Comparison of ENCODE assay signal across 18 cellular contexts in the genomic region with DNA sequence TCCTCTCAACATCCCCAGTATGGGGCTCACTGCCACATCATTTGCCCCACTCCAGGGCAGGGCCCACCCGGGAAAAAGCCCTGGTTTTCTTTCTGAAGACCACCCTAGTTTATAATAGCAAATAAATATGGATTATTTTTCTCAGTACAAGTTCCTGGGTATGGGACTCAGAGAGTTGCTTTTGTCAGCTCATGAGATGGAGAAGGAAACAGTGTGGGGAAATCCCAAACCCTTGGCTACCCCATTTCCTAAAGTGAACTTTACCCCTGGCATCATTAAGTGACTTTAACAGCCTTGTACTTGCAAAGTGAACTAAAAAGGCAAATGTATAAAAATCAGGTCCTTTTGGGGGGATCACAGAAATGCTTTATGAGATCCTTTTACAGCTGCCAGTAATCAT.
DNase-seq lines count a peak whose midpoint lies in the region; ATAC-seq, FAIRE-seq and TF ChIP-seq lines count a peak whose summit lies in the region.
"Had no signal": no experiment of that assay in that cellular context is flagged by ENCODE, and none has a peak within 500 bp of the region (broad histone marks: within the 10 kb centered on the region; RNA-seq: fewer than 3 reads in every experiment).

No MANE protein-coding gene starts in this region.

- no peaks in the 10 kb centered on the region for H3K27me3 ChIP-seq in hepatocyte
- H3K27me3 ChIP-seq in pancreas, result no peaks in the 10 kb centered on the region
- no peaks in the 10 kb centered on the region for H3K27me3 ChIP-seq in subcutaneous abdominal adipose tissue (ENCODE audit: control insufficient read depth in 5 of 5, insufficient read depth in 4 of 5, low read length in 5 of 5)
- no peaks in the 10 kb centered on the region for H3K27me3 ChIP-seq in spleen (replicated peaks in 1 of 7)
- no peaks in the 10 kb centered on the region for H3K27me3 ChIP-seq in uterus
- no peaks in the 10 kb centered on the region for H3K27me3 ChIP-seq in lower lobe of right lung (ENCODE audit: low read depth)
- H3K27me3 ChIP-seq in smooth muscle cell (ENCODE audit: low read depth), result no peaks in the 10 kb centered on the region
- H3K27me3 ChIP-seq: BLaER1 treated with 17β-estradiol and CSF1 and Interleukin-3, amounts not matched to agents 10 nM and 100 nM; SJSA1 had no signal

- H3K9ac ChIP-seq in subcutaneous abdominal adipose tissue (ENCODE audit: low read length in 5 of 5), result no peak overlapping the region
- no peak overlapping the region for H3K9ac ChIP-seq in smooth muscle cell (ENCODE audit: low read depth)
- H3K9ac ChIP-seq: KMS-11 had no signal

- no peak overlapping the region for H2AFZ ChIP-seq in hepatocyte
- H2AFZ ChIP-seq in smooth muscle cell (ENCODE audit: low read depth), result no peak overlapping the region

- TF ChIP-seq CTCF in VCaP (conservative IDR thresholded peaks at IDR 0.05) (no peak), hepatocyte (IDR thresholded peaks at IDR 0.05; ENCODE audit: poor library complexity) (no peak), pancreas (IDR thresholded peaks at IDR 0.05) (no peak), spleen (IDR thresholded peaks at IDR 0.05 in 8 of 11, conservative IDR thresholded peaks at IDR 0.05 in 3 of 11) (no peak), uterus (IDR thresholded peaks at IDR 0.05) (no peak), lower lobe of right lung (IDR thresholded peaks at IDR 0.05) (no peak), smooth muscle cell (IDR thresholded peaks at IDR 0.05; ENCODE audit: borderline replicate concordance, insufficient read depth, poor library complexity, severe bottlenecking) (no peak)

- no peaks in the 10 kb centered on the region for H3K36me3 ChIP-seq in hepatocyte (replicated peaks; ENCODE audit: insufficient read depth, low read depth)
- H3K36me3 ChIP-seq in pancreas, result no peaks in the 10 kb centered on the region
- no peaks in the 10 kb centered on the region for H3K36me3 ChIP-seq in subcutaneous abdominal adipose tissue (ENCODE audit: control insufficient read depth in 5 of 5, insufficient read depth in 5 of 5, low read length in 5 of 5)
- no peaks in the 10 kb centered on the region for H3K36me3 ChIP-seq in spleen
- no peaks in the 10 kb centered on the region for H3K36me3 ChIP-seq in uterus
- H3K36me3 ChIP-seq in lower lobe of right lung, result no peaks in the 10 kb centered on the region
- H3K36me3 ChIP-seq in smooth muscle cell (ENCODE audit: low read depth), result no peaks in the 10 kb centered on the region
- H3K36me3 ChIP-seq: BLaER1 treated with 17β-estradiol and CSF1 and Interleukin-3, amounts not matched to agents 10 nM and 100 nM; SJSA1 had no signal

- intact Hi-C loops in pancreas (cut with DNase I) (no loop called here), spleen (cut with DNase I; ENCODE audit: low total_unique reads) (no loop called here), uterus (cut with DNase I; ENCODE audit: low total_unique reads) (no loop called here), lower lobe of right lung (cut with DNase I) (no loop called here)

- ATAC-seq in pancreas (peak; percentile 6 to 60 (median 36)), lower lobe of right lung (no peak)

- no peak for FAIRE-seq in pancreas (lab: Jason Lieb, UNC)
- FAIRE-seq: D721Med, GM12891 had no signal

- H3K4me3 ChIP-seq in hepatocyte, result no peak overlapping the region
- H3K4me3 ChIP-seq in pancreas, result no peak overlapping the region
- H3K4me3 ChIP-seq in subcutaneous abdominal adipose tissue (ENCODE audit: low read depth in 1 of 5, low read length in 5 of 5), result no peak overlapping the region
- H3K4me3 ChIP-seq in spleen, result no peak overlapping the region
- H3K4me3 ChIP-seq in uterus, result no peak overlapping the region
- no peak overlapping the region for H3K4me3 ChIP-seq in lower lobe of right lung
- H3K4me3 ChIP-seq in smooth muscle cell, result no peak overlapping the region
- H3K4me3 ChIP-seq: BLaER1 treated with 17β-estradiol and CSF1 and Interleukin-3, amounts not matched to agents 10 nM and 100 nM; SJSA1 had no signal

- H4K20me1 ChIP-seq in hepatocyte (ENCODE audit: insufficient read depth, poor library complexity, severe bottlenecking) (no peaks in the 10 kb centered on the region), smooth muscle cell (ENCODE audit: low read depth) (no peaks in the 10 kb centered on the region)
- H4K20me1 ChIP-seq: BLaER1 treated with 17β-estradiol and CSF1 and Interleukin-3, amounts not matched to agents 10 nM and 100 nM had no signal

- H3K79me2 ChIP-seq in hepatocyte (no peaks in the 10 kb centered on the region), smooth muscle cell (ENCODE audit: low read depth) (no peaks in the 10 kb centered on the region)

- TF ChIP-seq POLR2A in spleen (IDR thresholded peaks at IDR 0.05) (no peak), uterus (IDR thresholded peaks at IDR 0.05) (no peak)

- DNase-seq in hepatocyte (ENCODE audit: low spot score) (no peak), pancreas (no peak), spleen (no peak), uterus (no peak), lower lobe of right lung (no peak), smooth muscle cell (lab: John Stamatoyannopoulos, UW; ENCODE audit: unreplicated experiment) (no peak)
- DNase-seq: CD8-positive, alpha-beta memory T cell; NCI-H1417 treated with DMSO at 0.1 percent for 48 hours; NCI-H187 treated with DMSO at 0.1 percent for 48 hours; NCI-H2227 treated with DMSO at 0.1 percent for 48 hours; NCI-H510A treated with DMSO at 0.1 percent for 48 hours had no signal

- no peak overlapping the region for H3K4me2 ChIP-seq in hepatocyte
- no peak overlapping the region for H3K4me2 ChIP-seq in smooth muscle cell
- H3K4me2 ChIP-seq: KMS-11 had no signal

- peak overlapping the region; percentile 63 for H3K27ac ChIP-seq in VCaP
- H3K27ac ChIP-seq in hepatocyte, result peak overlapping the region; percentile 66
- H3K27ac ChIP-seq in pancreas, result peak overlapping the region in 3 of 4 donors; percentile 49 to 73 (median 58)
- H3K27ac ChIP-seq in subcutaneous abdominal adipose tissue (ENCODE audit: low read depth, low read length), result peak overlapping the region; percentile 28
- H3K27ac ChIP-seq in spleen, result peak overlapping the region in 4 of 8 donors; percentile 17 to 40 (median 36)
- H3K27ac ChIP-seq in uterus, result no peak overlapping the region
- no peak overlapping the region for H3K27ac ChIP-seq in lower lobe of right lung
- H3K27ac ChIP-seq in smooth muscle cell (ENCODE audit: low read depth), result no peak overlapping the region
- H3K27ac ChIP-seq: KMS-11, SJSA1 had no signal

- H3K9me2 ChIP-seq in hepatocyte (replicated peaks; ENCODE audit: insufficient read depth), result no peaks in the 10 kb centered on the region

- H3K4me1 ChIP-seq in hepatocyte (ENCODE audit: insufficient read depth) (peaks cover 8% of the 10 kb centered on the region), pancreas (peaks cover 4 to 16% (median 13%) of the 10 kb centered on the region in 3 donors), subcutaneous abdominal adipose tissue (ENCODE audit: control insufficient read depth in 5 of 5, insufficient read depth in 5 of 5, low read length in 5 of 5) (peaks cover 0 to 6% (median 4%) of the 10 kb centered on the region in 5 donors), spleen (peaks cover 0 to 23% (median under 1%) of the 10 kb centered on the region in 6 donors), uterus (no peaks in the 10 kb centered on the region), lower lobe of right lung (no peaks in the 10 kb centered on the region), smooth muscle cell (ENCODE audit: low read depth) (no peaks in the 10 kb centered on the region)

- WGBS in hepatocyte (ENCODE audit: low lambda C conversion rate, missing lambda C conversion rate), result 96% methylated on average over 1 of the region's 1 CpG
- 90 to 93% methylated on average over 1 of the region's 1 CpG for WGBS in pancreas, 2 donors
- WGBS in spleen, 5 donors, result 80 to 97% (median 91%) methylated on average over 1 of the region's 1 CpG
- WGBS in smooth muscle cell (ENCODE audit: low lambda C conversion rate), result 100% methylated on average over 1 of the region's 1 CpG

- no peaks in the 10 kb centered on the region for H3K9me3 ChIP-seq in hepatocyte (ENCODE audit: low read depth)
- no peaks in the 10 kb centered on the region for H3K9me3 ChIP-seq in pancreas
- no peaks in the 10 kb centered on the region for H3K9me3 ChIP-seq in subcutaneous abdominal adipose tissue (ENCODE audit: control insufficient read depth in 5 of 5, low read length in 5 of 5)
- H3K9me3 ChIP-seq in spleen, result no peaks in the 10 kb centered on the region
- no peaks in the 10 kb centered on the region for H3K9me3 ChIP-seq in uterus
- no peaks in the 10 kb centered on the region for H3K9me3 ChIP-seq in lower lobe of right lung
- H3K9me3 ChIP-seq in smooth muscle cell (replicated peaks; ENCODE audit: low read depth), result no peaks in the 10 kb centered on the region
- H3K9me3 ChIP-seq: BLaER1 treated with 17β-estradiol and CSF1 and Interleukin-3, amounts not matched to agents 10 nM and 100 nM; SJSA1 had no signal

- H3F3A ChIP-seq in smooth muscle cell (ENCODE audit: low read depth), result no peaks in the 10 kb centered on the region

Comparison
In these comparisons a context has a peak if more than half of its experiments do, and no peak if none do; other contexts are left out.
1. H3K27ac ChIP-seq: peak in VCaP (single experiment), hepatocyte (single experiment), pancreas (3 of 4) and subcutaneous abdominal adipose tissue (single experiment); none in uterus (0 of 2), lower lobe of right lung (single experiment) and smooth muscle cell (single experiment).
2. ATAC-seq: peak in pancreas (4 of 4); none in lower lobe of right lung (0 of 2).